8 cellular contexts compared by ENCODE assay signal in the genomic region with DNA sequence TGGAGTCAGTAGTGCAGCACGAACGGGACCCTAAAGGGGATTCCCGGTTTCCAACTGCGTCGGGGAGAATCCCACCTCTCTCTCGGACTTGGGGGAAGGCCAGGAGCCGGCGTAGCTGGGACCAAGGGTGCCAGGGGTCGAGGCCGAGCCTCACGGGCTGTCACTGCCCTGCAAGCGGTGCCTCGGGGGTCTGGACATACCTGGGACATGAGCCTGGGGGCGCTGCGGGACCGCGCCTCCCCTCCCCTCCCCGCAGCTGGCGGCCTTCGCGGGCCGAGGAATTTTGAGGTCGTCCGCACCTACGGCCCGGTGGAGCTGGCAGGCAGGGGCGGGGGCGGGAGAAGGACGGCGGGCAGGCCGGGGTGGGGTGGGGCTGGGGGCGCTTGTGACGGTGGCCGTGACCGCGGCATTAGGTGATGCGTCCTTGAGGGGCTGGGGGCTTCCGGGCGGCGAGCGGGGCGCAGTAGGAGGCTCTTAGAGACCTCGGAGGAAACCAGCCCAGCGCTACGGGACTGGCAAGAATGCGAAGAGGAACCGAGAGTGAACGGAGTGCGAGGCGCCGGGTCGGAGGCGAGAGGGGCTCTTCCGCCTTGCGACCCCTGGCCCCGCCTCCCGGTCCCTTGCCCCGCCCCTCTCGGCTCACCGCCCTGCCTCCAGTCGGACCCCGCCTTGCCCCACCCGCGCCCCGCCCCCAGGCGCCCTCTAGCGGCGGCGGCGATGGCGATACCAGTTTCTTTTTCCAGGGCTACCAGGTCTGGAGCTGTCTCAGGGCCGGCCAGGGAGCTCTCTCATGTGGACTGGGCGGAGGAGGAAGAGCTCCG. TPM values are rescaled to one million over a fixed set of nuclear protein-coding genes. Genes with fewer than 3 reads are reported as not detected.
DNase-seq lines count a peak whose midpoint lies in the region; ATAC-seq, FAIRE-seq and TF ChIP-seq lines count a peak whose summit lies in the region.

No MANE protein-coding gene starts in this region.

- H3K27ac ChIP-seq in HUES64 (ENCODE audit: low read depth, low read length): peak overlapping the region; percentile 80; the same call in 1 of the 2 replicates
- no peak overlapping the region for H3K27ac ChIP-seq in endothelial cell of umbilical vein (ENCODE audit: insufficient read depth, low read depth, low read length)

- TF ChIP-seq POLR2A in endothelial cell of umbilical vein (IDR thresholded peaks at IDR 0.05; ENCODE audit: low read depth, low read length): no peak

- no peaks in the 10 kb centered on the region for H3K79me2 ChIP-seq in endothelial cell of umbilical vein (ENCODE audit: control insufficient read depth, insufficient read depth, low read length)

- FAIRE-seq in endothelial cell of umbilical vein (lab: Jason Lieb, UNC): peak; percentile 83

- dilution Hi-C loops in endothelial cell of umbilical vein (cut with MboI; ENCODE audit: extremely low pct_ligation_motif_present, low sequenced_read_pairs): no loop called here

- H3K27me3 ChIP-seq in HUES64 (ENCODE audit: insufficient read depth, low read length) (peaks cover 12% of the 10 kb centered on the region), NT2/D1 (ENCODE audit: insufficient read depth, insufficient read length) (no peaks in the 10 kb centered on the region), endothelial cell of umbilical vein (ENCODE audit: control insufficient read depth in 2 of 2, insufficient read depth in 2 of 2, low read length in 2 of 2) (peaks cover 1 to 7% of the 10 kb centered on the region in 2 experiments)

- POLR2A ChIA-PET in endothelial cell of umbilical vein (lab: Charles Lee): interaction anchor here (0.6 to 1.5 kb wide), 2 partner anchors 54 to 89 kb away, joined by 3 to 4 read pairs; no protein-coding TSS in a partner anchor

- peak overlapping the region; percentile 76 for H3K4me2 ChIP-seq in endothelial cell of umbilical vein (ENCODE audit: insufficient read depth, low read length)

- DNase-seq in DMS114 treated with DMSO at 0.1 percent for 48 hours (lab: John Stamatoyannopoulos, UW; ENCODE audit: unreplicated experiment): peak; percentile 78
- DNase-seq in NT2/D1 (ENCODE audit: low read depth, low spot score): peak; percentile 95
- peak; percentile 98 for DNase-seq in activated CD8-positive, alpha-beta memory T cell treated with anti-CD3 and anti-CD28 coated beads, Interleukin-2, amount 50 U/mL, for 4 hours
- peak; percentile 83 for DNase-seq in endothelial cell of umbilical vein (ENCODE audit: low read depth, low spot score)
- peak; percentile 96 to 99 (median 97) for DNase-seq in mucosa of descending colon
- peak; percentile 95 to 98 for DNase-seq in stimulated activated CD8-positive, alpha-beta memory T cell treated with anti-CD3 and anti-CD28 coated beads, Interleukin-2, amount 100 ng/mL, for 48 hours (ENCODE audit: low read depth in 2 of 2)

- ATAC-seq in GM21515 (IDR thresholded peaks at IDR 0.05; ENCODE audit: unreplicated experiment) (peak; percentile 97), mucosa of descending colon (peak; percentile 99)

- H3K36me3 ChIP-seq in HUES64 (ENCODE audit: insufficient read depth, low read length) (no peaks in the 10 kb centered on the region), NT2/D1 (ENCODE audit: insufficient read depth, insufficient read length, low read length) (no peaks in the 10 kb centered on the region), endothelial cell of umbilical vein (ENCODE audit: control insufficient read depth in 2 of 2, extremely low read depth in 1 of 2, insufficient read depth in 2 of 2, low read length in 2 of 2) (no peaks in the 10 kb centered on the region), mucosa of descending colon (ENCODE audit: low read depth) (no peaks in the 10 kb centered on the region)

- H4K20me1 ChIP-seq in endothelial cell of umbilical vein (replicated peaks; ENCODE audit: control insufficient read depth, extremely low read depth, insufficient read depth, low read length): no peaks in the 10 kb centered on the region

- TF ChIP-seq CTCF in endothelial cell of umbilical vein (IDR thresholded peaks at IDR 0.05; ENCODE audit: extremely low read depth in 1 of 2, insufficient read depth in 1 of 2, low read depth in 1 of 2, low read length in 2 of 2) (peak; percentile 51 to 82), mucosa of descending colon (IDR thresholded peaks at IDR 0.05) (peak; percentile 98)

- H3K9ac ChIP-seq in HUES64 (ENCODE audit: low read depth, low read length) (peak overlapping the region; percentile 59), NT2/D1 (ENCODE audit: insufficient read length, low read depth) (peak overlapping the region; percentile 87), endothelial cell of umbilical vein (replicated peaks; ENCODE audit: extremely low read depth, insufficient read depth, low read length) (peak overlapping the region; percentile 74)

- WGBS in HUES64: 2% methylated on average over 74 of the region's 74 CpGs

- CTCF ChIA-PET in endothelial cell of umbilical vein (lab: Charles Lee): interaction anchor here (0.6 to 1.5 kb wide), 25 partner anchors 9 to 1610 kb away, joined by 3 to 19 read pairs (median 4); a partner anchor contains a TSS

- no TSS peak for BruUV-seq in endothelial cell of umbilical vein (replicated peaks; lab: Mats Ljungman, UMichigan)

- H3K4me1 ChIP-seq in HUES64 (ENCODE audit: insufficient read depth, low read length) (peaks cover 9% of the 10 kb centered on the region), NT2/D1 (ENCODE audit: insufficient read depth, insufficient read length) (peaks cover 3% of the 10 kb centered on the region), endothelial cell of umbilical vein (ENCODE audit: control insufficient read depth, extremely low read depth, insufficient read depth, low read length) (peaks cover 8% of the 10 kb centered on the region), mucosa of descending colon (ENCODE audit: low read depth) (peaks cover 3% of the 10 kb centered on the region)

- peak overlapping the region; percentile 95 for H2AFZ ChIP-seq in endothelial cell of umbilical vein (ENCODE audit: low read depth, low read length)

- intact Hi-C loops in endothelial cell of umbilical vein (cut with micrococcal nuclease) (loop anchor here (1.0 to 2.0 kb wide), 2 partner anchors 37 to 55 kb away; a partner anchor contains a TSS), mucosa of descending colon (cut with DNase I, micrococcal nuclease) (no loop called here)

- H3K4me3 ChIP-seq in HUES64 (ENCODE audit: low read length): peak overlapping the region; percentile 77
- H3K4me3 ChIP-seq in NT2/D1 (ENCODE audit: insufficient read length, low read depth): peak overlapping the region; percentile 72
- peak overlapping the region; percentile 46 to 62 (median 56) for H3K4me3 ChIP-seq in endothelial cell of umbilical vein (replicated peaks in 1 of 3; ENCODE audit: insufficient read depth in 1 of 3, low read depth in 1 of 3, low read length in 3 of 3)
- peak overlapping the region; percentile 68 for H3K4me3 ChIP-seq in mucosa of descending colon

- H3K9me1 ChIP-seq in endothelial cell of umbilical vein (replicated peaks; ENCODE audit: control insufficient read depth, extremely low read depth, insufficient read depth, low read length): no peaks in the 10 kb centered on the region

- no peaks in the 10 kb centered on the region for H3K9me3 ChIP-seq in HUES64 (ENCODE audit: insufficient read depth, low read depth, low read length)
- no peaks in the 10 kb centered on the region for H3K9me3 ChIP-seq in NT2/D1 (ENCODE audit: insufficient read depth, low read length)
- H3K9me3 ChIP-seq in endothelial cell of umbilical vein (replicated peaks; ENCODE audit: control insufficient read depth, insufficient read depth, low read length): no peaks in the 10 kb centered on the region
- H3K9me3 ChIP-seq in mucosa of descending colon: no peaks in the 10 kb centered on the region

TF ChIP-seq in endothelial cell of umbilical vein, 7 proteins besides CTCF, POLR2A, EP300 and RAD21:
- TF ChIP-seq, protein P1, sequence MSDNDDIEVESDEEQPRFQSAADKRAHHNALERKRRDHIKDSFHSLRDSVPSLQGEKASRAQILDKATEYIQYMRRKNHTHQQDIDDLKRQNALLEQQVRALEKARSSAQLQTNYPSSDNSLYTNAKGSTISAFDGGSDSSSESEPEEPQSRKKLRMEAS (IDR thresholded peaks at IDR 0.05; ENCODE audit: insufficient read depth, insufficient read length): no peak
- no peak for TF ChIP-seq JUN (IDR thresholded peaks at IDR 0.05; ENCODE audit: borderline replicate concordance, insufficient read depth, insufficient read length, low read depth)
- TF ChIP-seq POLR2AphosphoS5 (IDR thresholded peaks at IDR 0.05; ENCODE audit: insufficient read depth, low read depth, low read length): peak; percentile 52
- no peak for TF ChIP-seq EZH2 (IDR thresholded peaks at IDR 0.05; ENCODE audit: borderline replicate concordance, low read depth, low read length, severe bottlenecking)

RNA-seq across cellular contexts. Expression of a gene that starts 48.3 kb away (rescaled TPM):
- polyA plus RNA-seq in HUES64 (2013, experiment 1 of 2): not detected
- polyA plus RNA-seq in HUES64 (2013, experiment 2 of 2): not detected
- total RNA-seq in endothelial cell of umbilical vein (not detected in 2 replicates), mucosa of descending colon (not detected)
- polyA plus RNA-seq in endothelial cell of umbilical vein: not detected in 2 replicates
- polyA plus RNA-seq in endothelial cell of umbilical vein (2011; cell fraction: cytosol; rRNA removed): not detected in 2 replicates
- not detected in 2 replicates for polyA plus RNA-seq in endothelial cell of umbilical vein (2011; cell fraction: nucleus; rRNA removed)
- polyA plus RNA-seq in endothelial cell of umbilical vein (2012): not detected in 2 replicates
- polyA minus RNA-seq in endothelial cell of umbilical vein: not detected in 2 replicates
- polyA minus RNA-seq in endothelial cell of umbilical vein (2011; cell fraction: cytosol; rRNA and poly(A)+ RNA removed): not detected
- not detected in 2 replicates for polyA minus RNA-seq in endothelial cell of umbilical vein (2011; cell fraction: nucleus; rRNA and poly(A)+ RNA removed)

RNA-seq across cellular contexts. Expression of a gene that starts 54.9 kb away (rescaled TPM):
- polyA plus RNA-seq in HUES64 (2013, experiment 1 of 2): 199 TPM
- 216 TPM for polyA plus RNA-seq in HUES64 (2013, experiment 2 of 2)
- 134 and 143 TPM in 2 replicates for total RNA-seq in endothelial cell of umbilical vein
- polyA plus RNA-seq in endothelial cell of umbilical vein: 12.3 and 21.4 TPM in 2 replicates
- polyA plus RNA-seq in endothelial cell of umbilical vein (2011; cell fraction: cytosol; rRNA removed): 39.3 and 43.4 TPM in 2 replicates
- polyA plus RNA-seq in endothelial cell of umbilical vein (2011; cell fraction: nucleus; rRNA removed): 15.7 and 20.1 TPM in 2 replicates
- 87.5 and 158 TPM in 2 replicates for polyA plus RNA-seq in endothelial cell of umbilical vein (2012)
- polyA minus RNA-seq in endothelial cell of umbilical vein: 9.5 and 11.0 TPM in 2 replicates
- 31.6 TPM for polyA minus RNA-seq in endothelial cell of umbilical vein (2011; cell fraction: cytosol; rRNA and poly(A)+ RNA removed)
- polyA minus RNA-seq in endothelial cell of umbilical vein (2011; cell fraction: nucleus; rRNA and poly(A)+ RNA removed): 10.5 and 17.1 TPM in 2 replicates
- total RNA-seq in mucosa of descending colon: 100 to 1,000 TPM; 219 to 360 (median 339) TPM
